In the genomic region with DNA sequence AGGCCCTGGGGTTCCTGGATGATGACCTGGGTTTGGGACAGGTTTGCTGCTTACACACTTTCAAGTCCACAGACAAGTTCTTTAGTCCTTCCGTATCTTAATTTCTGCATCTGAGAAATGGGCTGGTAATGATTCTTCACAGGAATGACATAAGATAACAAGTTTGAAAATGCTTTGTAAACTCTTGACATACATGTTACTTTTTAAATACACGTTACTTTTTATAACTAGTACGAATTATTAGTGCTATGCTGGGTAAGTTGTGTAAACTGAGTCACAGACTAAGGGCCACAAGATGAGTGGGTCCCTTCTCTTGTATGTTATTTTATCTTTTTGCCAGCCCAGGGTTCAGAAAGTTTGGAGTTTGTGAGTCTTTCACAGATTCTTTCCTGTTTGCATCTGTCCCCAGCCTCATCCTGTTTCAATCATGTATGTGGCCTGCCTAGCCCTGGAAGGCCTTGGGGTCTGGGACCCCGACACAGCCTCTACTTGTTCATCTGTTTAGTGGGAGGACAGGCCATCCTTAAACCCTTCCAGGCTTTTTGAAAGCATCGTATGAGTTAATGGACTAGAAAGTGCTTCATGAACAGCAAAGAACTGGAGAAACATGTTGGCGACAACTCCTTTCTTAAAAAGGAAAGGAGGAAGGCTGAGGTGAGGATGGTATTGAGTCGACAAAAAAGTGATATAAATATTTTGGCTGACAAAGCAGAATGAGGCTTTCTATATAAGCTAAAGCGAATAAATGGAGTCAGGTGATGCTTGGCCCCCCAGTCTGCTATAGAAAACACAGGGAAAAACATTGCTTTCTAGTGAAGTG, we compare ENCODE assay signal across 14 cellular contexts. TPM values are rescaled to one million over a fixed set of nuclear protein-coding genes. Genes with fewer than 3 reads are reported as not detected.
DNase-seq lines count a peak whose midpoint lies in the region; ATAC-seq, FAIRE-seq and TF ChIP-seq lines count a peak whose summit lies in the region.
"Had no signal": no experiment of that assay in that cellular context is flagged by ENCODE, and none has a peak within 500 bp of the region (broad histone marks: within the 10 kb centered on the region; RNA-seq: fewer than 3 reads in every experiment).

No MANE protein-coding gene starts in this region.

- 87 to 95% methylated on average over 5 of the region's 8 CpGs for WGBS in mesodermal cell (ENCODE audit: insufficient coverage in 2 of 2), 2 experiments

- H3K27ac ChIP-seq in breast epithelium (peak overlapping the region; percentile 50 to 64), mesodermal cell (ENCODE audit: low read depth, low read length, severe bottlenecking) (peak overlapping the region; percentile 54), tibial artery (peak overlapping the region; percentile 39 to 50)
- H3K27ac ChIP-seq: HL-60 had no signal

- no peak for TF ChIP-seq POLR2A in breast epithelium (IDR thresholded peaks at IDR 0.05)

- TF ChIP-seq CTCF in breast epithelium (IDR thresholded peaks at IDR 0.05) (no peak), tibial artery (IDR thresholded peaks at IDR 0.05) (no peak)

- H3K36me3 ChIP-seq in breast epithelium (no peaks in the 10 kb centered on the region), mesodermal cell (ENCODE audit: control insufficient read depth, insufficient read depth, low read length) (peaks cover 11% of the 10 kb centered on the region), tibial artery (peaks cover 0 to under 1% (median 0%) of the 10 kb centered on the region in 3 donors)

- CTCF ChIA-PET in activated CD4-positive, alpha-beta T cell treated with anti-CD3 and anti-CD28 coated beads for 36 hours (lab: Charles Lee) = no interaction called here

- H3K36me3 Mint-ChIP-seq in activated CD4-positive, alpha-beta T cell treated with anti-CD3 and anti-CD28 coated beads for 36 hours (ENCODE audit: low read depth) = no peaks in the 10 kb centered on the region

- peak overlapping the region; percentile 24 for H3K27ac Mint-ChIP-seq in activated CD4-positive, alpha-beta T cell treated with anti-CD3 and anti-CD28 coated beads for 36 hours
- H3K27ac Mint-ChIP-seq: activated CD8-positive, alpha-beta T cell treated with anti-CD3 and anti-CD28 coated beads for 36 hours had no signal

- H3K9me3 ChIP-seq in breast epithelium = no peaks in the 10 kb centered on the region
- peaks cover 12% of the 10 kb centered on the region for H3K9me3 ChIP-seq in mesodermal cell (ENCODE audit: control insufficient read depth, low read length)
- H3K9me3 ChIP-seq in tibial artery = peaks cover 0 to 2% (median 0%) of the 10 kb centered on the region in 3 donors

- intact Hi-C loops in activated CD4-positive, alpha-beta T cell treated with anti-CD3 and anti-CD28 coated beads for 36 hours (cut with DNase I, micrococcal nuclease) = loop anchor here in 1 of 2 experiments (10.0 kb wide), 1 partner anchor 471 kb away; the partner anchor contains the start of genes C9orf43 and POLE3
- intact Hi-C loops in breast epithelium (cut with DNase I; ENCODE audit: low total_unique reads) = no loop called here
- intact Hi-C loops in tibial artery (cut with DNase I; ENCODE audit: low total_unique reads) = loop anchor here (10.0 kb wide), 1 partner anchor 49 kb away; no protein-coding TSS in a partner anchor

- H3K4me3 Mint-ChIP-seq in activated CD4-positive, alpha-beta T cell treated with anti-CD3 and anti-CD28 coated beads for 36 hours = no peak overlapping the region

- H3K4me1 ChIP-seq in breast epithelium (no peaks in the 10 kb centered on the region), mesodermal cell (ENCODE audit: control insufficient read depth, insufficient read depth, low read length, poor library complexity, severe bottlenecking) (peaks cover 7% of the 10 kb centered on the region), tibial artery (peaks cover 0 to 48% (median 34%) of the 10 kb centered on the region in 4 donors)

- no peak for ATAC-seq in activated CD4-positive, alpha-beta T cell treated with anti-CD3 and anti-CD28 coated beads for 36 hours
- ATAC-seq: activated CD8-positive, alpha-beta T cell treated with anti-CD3 and anti-CD28 coated beads for 36 hours had no signal

- H3K27me3 ChIP-seq in breast epithelium (no peaks in the 10 kb centered on the region), tibial artery (no peaks in the 10 kb centered on the region)

- POLR2A ChIA-PET in activated CD4-positive, alpha-beta T cell treated with anti-CD3 and anti-CD28 coated beads for 36 hours (lab: Charles Lee) = no interaction called here

- no peak for DNase-seq in activated CD4-positive, alpha-beta T cell treated with anti-CD3 and anti-CD28 coated beads for 36 hours
- DNase-seq in activated CD4-positive, alpha-beta T cell treated with anti-CD3 and anti-CD28 coated beads, Interleukin-2, amount 50 U/mL, for 1 hour = no peak
- DNase-seq in breast epithelium (ENCODE audit: low spot score in 2 of 2) (no peak), tibial artery (no peak), HCEC 1CT (no peak), frontal cortex (ENCODE audit: low spot score in 2 of 2) (no peak)
- no peak for DNase-seq in stimulated activated CD4-positive, alpha-beta T cell treated with anti-CD3 and anti-CD28 coated beads, Interleukin-4, amount 100 ng/mL, for 1 hour
- DNase-seq: activated CD8-positive, alpha-beta T cell treated with anti-CD3 and anti-CD28 coated beads for 36 hours; DND-41; effector memory CD4-positive, alpha-beta T cell; hypothalamus; NCI-H524 treated with DMSO at 0.1 percent for 48 hours had no signal

- H3K27me3 Mint-ChIP-seq in activated CD4-positive, alpha-beta T cell treated with anti-CD3 and anti-CD28 coated beads for 36 hours = peaks cover 2% of the 10 kb centered on the region
- H3K27me3 Mint-ChIP-seq: activated CD8-positive, alpha-beta T cell treated with anti-CD3 and anti-CD28 coated beads for 36 hours had no signal

- H3K4me1 Mint-ChIP-seq in activated CD4-positive, alpha-beta T cell treated with anti-CD3 and anti-CD28 coated beads for 36 hours = peaks cover 17% of the 10 kb centered on the region

- FAIRE-seq in frontal cortex (lab: Jason Lieb, UNC) = no peak

- H3K9me3 Mint-ChIP-seq in activated CD4-positive, alpha-beta T cell treated with anti-CD3 and anti-CD28 coated beads for 36 hours (ENCODE audit: low read depth) = peaks cover 1% of the 10 kb centered on the region
- H3K9me3 Mint-ChIP-seq: activated CD8-positive, alpha-beta T cell treated with anti-CD3 and anti-CD28 coated beads for 36 hours had no signal

- H3K4me3 ChIP-seq in breast epithelium (peak overlapping the region in 1 of 3 donors; percentile 59), mesodermal cell (ENCODE audit: extremely low read depth, insufficient read depth, low read length, poor library complexity, severe bottlenecking) (no peak overlapping the region), tibial artery (peak overlapping the region; percentile 43 to 47)

RNA-seq across cellular contexts. Expression of gene ZNF618, which starts 9.3 kb away (rescaled TPM):
- under 1 TPM; 0.11 TPM for total RNA-seq in activated CD4-positive, alpha-beta T cell treated with anti-CD3 and anti-CD28 coated beads for 36 hours
- total RNA-seq in breast epithelium (10 to 100 TPM in 2 of 3 donors, 1 to 10 TPM in 1; 4.6 to 11.8 (median 10.4) TPM), frontal cortex (4.9 TPM)
- 20.7 TPM for polyA plus RNA-seq in mesodermal cell (2013, experiment 1 of 2)
- 17.0 TPM for polyA plus RNA-seq in mesodermal cell (2013, experiment 2 of 2)
